Comparison of ENCODE assay signal across 1 cellular context in genomic region chr12:57896139-57896436, GRCh38.
TF ChIP-seq lines count a peak whose summit lies in the region.

No MANE protein-coding gene starts in this region.

TF ChIP-seq in endothelial cell of umbilical vein, 7 proteins besides CTCF, POLR2A, EP300 and RAD21 (continued from another document):
- TF ChIP-seq GATA2 (IDR thresholded peaks at IDR 0.05; ENCODE audit: insufficient read depth, insufficient read length, low read depth, low read length): no peak
- TF ChIP-seq MYC (IDR thresholded peaks at IDR 0.05; ENCODE audit: low read depth, low read length): no peak
- TF ChIP-seq FOS (IDR thresholded peaks at IDR 0.05; ENCODE audit: borderline replicate concordance, insufficient read depth, low read length): no peak
